In the genomic region with DNA sequence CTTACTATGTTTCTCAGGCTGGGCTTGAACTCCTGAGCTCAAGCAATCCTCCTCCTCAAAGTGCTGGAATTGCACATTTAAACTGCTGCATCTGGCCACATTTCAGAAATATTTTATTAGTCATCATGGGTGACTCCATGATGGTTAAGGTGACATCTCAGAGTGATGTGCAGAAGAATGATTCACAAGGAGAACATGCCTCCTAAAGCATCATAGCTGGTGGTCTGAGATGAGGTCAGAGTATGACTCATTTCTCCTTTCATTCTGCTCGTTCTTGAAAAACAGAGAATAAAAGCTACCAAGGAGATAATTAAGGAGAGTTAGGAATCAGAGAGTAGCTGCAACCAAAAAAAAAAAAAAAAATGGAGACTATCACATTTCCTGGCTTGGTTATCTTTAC, we compare ENCODE assay signal across 17 cellular contexts.
DNase-seq lines count a peak whose midpoint lies in the region; FAIRE-seq and TF ChIP-seq lines count a peak whose summit lies in the region.
"Had no signal": no experiment of that assay in that cellular context is flagged by ENCODE, and none has a peak within 500 bp of the region (broad histone marks: within the 10 kb centered on the region; RNA-seq: fewer than 3 reads in every experiment).

No MANE protein-coding gene starts in this region.

- no peak for FAIRE-seq in frontal cortex (lab: Jason Lieb, UNC)

- H3K36me3 Mint-ChIP-seq in T-helper 2 cell treated with Interferon-gamma antibody and Interleukin-4, amounts not matched to agents 5 μg/mL and 100 μg/mL, for 36 hours (ENCODE audit: low read depth): no peaks in the 10 kb centered on the region
- H3K36me3 Mint-ChIP-seq in chondrocyte (ENCODE audit: low read depth): no peaks in the 10 kb centered on the region

- no peak for TF ChIP-seq CTCF in AG10803 (conservative IDR thresholded peaks at IDR 0.05; ENCODE audit: low read length)
- TF ChIP-seq CTCF in chondrocyte (IDR thresholded peaks at IDR 0.05): no peak

- no peaks in the 10 kb centered on the region for H3K9me3 Mint-ChIP-seq in T-helper 2 cell treated with Interferon-gamma antibody and Interleukin-4, amounts not matched to agents 5 μg/mL and 100 μg/mL, for 36 hours
- no peaks in the 10 kb centered on the region for H3K9me3 Mint-ChIP-seq in chondrocyte (ENCODE audit: low read depth)
- H3K9me3 Mint-ChIP-seq: neural crest cell had no signal

- DNase-seq in AG10803 (ENCODE audit: low read depth): peak; percentile 93
- DNase-seq in H4 (ENCODE audit: low spot score): peak; percentile 85
- DNase-seq in T-helper 2 cell treated with Interferon-gamma antibody and Interleukin-4, amounts not matched to agents 5 μg/mL and 100 μg/mL, for 36 hours (ENCODE audit: low spot score): peak; percentile 4
- peak; percentile 89 for DNase-seq in glomerular visceral epithelial cell (ENCODE audit: extremely low spot score)
- no peak for DNase-seq in chondrocyte (ENCODE audit: low spot score)
- DNase-seq in dermis blood vessel endothelial cell: no peak
- no peak for DNase-seq in frontal cortex (ENCODE audit: low spot score in 2 of 2)
- DNase-seq: activated CD4-positive, CD25-positive, alpha-beta regulatory T cell treated with anti-CD3 and anti-CD28 coated beads, Interleukin-2, amount 50 U/mL, for 72 hours; activated gamma-delta T cell; Calu3; central memory CD4-positive, alpha-beta T cell; left ventricle myocardium inferior; NCI-H345; right lobe of liver; substantia nigra; SW 1271 had no signal

- no peak overlapping the region for H3K27ac Mint-ChIP-seq in T-helper 2 cell treated with Interferon-gamma antibody and Interleukin-4, amounts not matched to agents 5 μg/mL and 100 μg/mL, for 36 hours
- no peak overlapping the region for H3K27ac Mint-ChIP-seq in chondrocyte (ENCODE audit: unreplicated experiment)

- H3K4me3 ChIP-seq in AG10803 (ENCODE audit: low read length): no peak overlapping the region
- H3K4me3 ChIP-seq: left ventricle myocardium inferior, right lobe of liver had no signal

- no peaks in the 10 kb centered on the region for H3K27me3 Mint-ChIP-seq in T-helper 2 cell treated with Interferon-gamma antibody and Interleukin-4, amounts not matched to agents 5 μg/mL and 100 μg/mL, for 36 hours (ENCODE audit: low read depth)
- no peaks in the 10 kb centered on the region for H3K27me3 Mint-ChIP-seq in chondrocyte (ENCODE audit: low read depth)

- H3K4me3 Mint-ChIP-seq in T-helper 2 cell treated with Interferon-gamma antibody and Interleukin-4, amounts not matched to agents 5 μg/mL and 100 μg/mL, for 36 hours: no peak overlapping the region
- no peak overlapping the region for H3K4me3 Mint-ChIP-seq in chondrocyte (ENCODE audit: unreplicated experiment)
- H3K4me3 Mint-ChIP-seq: neural crest cell had no signal

- no peaks in the 10 kb centered on the region for H3K4me1 Mint-ChIP-seq in T-helper 2 cell treated with Interferon-gamma antibody and Interleukin-4, amounts not matched to agents 5 μg/mL and 100 μg/mL, for 36 hours (ENCODE audit: low read depth)
- H3K4me1 Mint-ChIP-seq in chondrocyte (ENCODE audit: low read depth): no peaks in the 10 kb centered on the region
- H3K4me1 Mint-ChIP-seq: neural crest cell had no signal

Comparison
In these comparisons a context has a peak if more than half of its experiments do, and no peak if none do; other contexts are left out.
1. DNase-seq: peak in AG10803 (single experiment), H4 (single experiment), T-helper 2 cell treated with Interferon-gamma antibody and Interleukin-4, amounts not matched to agents 5 μg/mL and 100 μg/mL, for 36 hours (single experiment) and glomerular visceral epithelial cell (single experiment); none in chondrocyte (single experiment), dermis blood vessel endothelial cell (single experiment) and frontal cortex (0 of 2).